Comparison of ENCODE assay signal across 1 cellular context in the genomic region with DNA sequence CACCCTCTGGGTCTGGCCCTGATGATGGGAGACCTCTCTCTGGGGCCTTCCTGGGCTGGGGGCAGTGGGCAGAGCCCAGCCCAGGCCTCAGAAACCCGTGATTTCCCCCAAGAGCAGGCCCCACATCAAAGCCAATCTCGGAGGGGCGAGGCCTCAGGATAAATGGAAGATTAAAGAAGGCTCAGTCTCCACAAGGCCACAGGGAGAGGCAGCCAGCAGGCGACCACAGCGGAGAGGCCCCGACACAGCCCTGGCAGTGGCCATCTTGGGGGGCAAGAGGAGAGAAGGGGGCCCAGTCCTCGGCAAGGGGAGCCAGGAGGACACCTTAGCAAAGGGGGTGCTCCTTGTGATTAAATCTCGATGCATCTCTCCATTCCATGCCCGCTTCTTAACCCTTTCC.
TF ChIP-seq lines count a peak whose summit lies in the region.

No MANE protein-coding gene starts in this region.

TF ChIP-seq in GM23338, 12 proteins besides CTCF, POLR2A, EP300 and RAD21 (continued from another document):
- TF ChIP-seq, protein P1, sequence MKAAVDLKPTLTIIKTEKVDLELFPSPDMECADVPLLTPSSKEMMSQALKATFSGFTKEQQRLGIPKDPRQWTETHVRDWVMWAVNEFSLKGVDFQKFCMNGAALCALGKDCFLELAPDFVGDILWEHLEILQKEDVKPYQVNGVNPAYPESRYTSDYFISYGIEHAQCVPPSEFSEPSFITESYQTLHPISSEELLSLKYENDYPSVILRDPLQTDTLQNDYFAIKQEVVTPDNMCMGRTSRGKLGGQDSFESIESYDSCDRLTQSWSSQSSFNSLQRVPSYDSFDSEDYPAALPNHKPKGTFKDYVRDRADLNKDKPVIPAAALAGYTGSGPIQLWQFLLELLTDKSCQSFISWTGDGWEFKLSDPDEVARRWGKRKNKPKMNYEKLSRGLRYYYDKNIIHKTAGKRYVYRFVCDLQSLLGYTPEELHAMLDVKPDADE (IDR thresholded peaks at IDR 0.05): no peak
- no peak for TF ChIP-seq EZH2phosphoT487 (IDR thresholded peaks at IDR 0.05; ENCODE audit: unreplicated experiment)
- TF ChIP-seq CREB1 (CRISPR knock-in tag; IDR thresholded peaks at IDR 0.05; ENCODE audit: low read depth): no peak
- TF ChIP-seq NANOG (IDR thresholded peaks at IDR 0.05; ENCODE audit: borderline replicate concordance): no peak
- TF ChIP-seq JUNB (IDR thresholded peaks at IDR 0.05; ENCODE audit: unreplicated experiment): no peak
